ENCODE assay signal across 8 cellular contexts in the genomic region with DNA sequence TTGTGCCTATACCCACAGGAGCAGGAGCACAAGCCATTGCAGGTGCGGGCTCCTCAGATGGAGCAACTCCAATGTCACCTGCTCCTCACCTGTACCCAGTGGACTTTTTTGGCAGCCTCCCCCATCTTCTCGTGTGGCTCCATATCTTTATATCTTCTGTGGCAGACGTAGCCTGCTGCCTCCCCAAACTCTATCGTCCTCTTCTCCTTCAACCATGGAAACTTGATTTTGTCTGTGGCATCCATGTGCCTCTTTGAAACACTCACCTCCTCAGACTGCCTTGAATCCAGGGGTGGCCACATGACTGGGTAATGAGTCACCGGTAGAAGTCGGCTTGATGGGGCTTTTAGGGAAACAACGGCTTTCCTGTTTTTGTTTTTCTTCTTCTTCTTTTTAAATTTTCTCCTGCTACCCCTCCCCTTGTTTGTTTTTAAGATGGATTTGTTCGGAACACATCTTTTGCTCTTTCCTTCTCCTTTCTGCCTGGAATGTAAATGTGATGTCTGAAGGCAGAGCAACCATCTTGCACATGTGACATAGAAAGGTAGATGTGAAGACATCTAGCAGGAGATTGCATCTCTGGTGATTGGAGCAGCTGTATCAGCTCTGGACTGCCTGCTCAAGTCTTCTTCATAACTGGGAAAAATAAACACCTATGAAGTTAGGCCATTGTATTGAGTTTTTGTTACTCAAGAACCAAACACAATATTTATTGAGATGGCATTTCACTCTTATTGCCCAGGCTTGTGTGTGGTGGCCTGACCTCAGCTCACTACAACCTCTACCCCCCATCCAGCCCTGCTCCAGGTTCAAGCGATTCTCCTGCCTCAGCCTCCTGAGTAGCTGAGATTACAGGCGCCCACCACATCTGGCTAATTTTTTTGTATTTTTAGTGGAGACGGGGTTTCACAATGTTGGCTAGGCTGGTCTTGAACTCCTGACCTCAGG.
DNase-seq lines count a peak whose midpoint lies in the region; ATAC-seq, FAIRE-seq and TF ChIP-seq lines count a peak whose summit lies in the region.

No MANE protein-coding gene starts in this region.

- H3K4me3 Mint-ChIP-seq in activated CD4-positive, alpha-beta T cell treated with anti-CD3 and anti-CD28 coated beads for 36 hours: peak overlapping the region; percentile 38
- no peak overlapping the region for H3K4me3 Mint-ChIP-seq in endothelial cell (ENCODE audit: unreplicated experiment)

- peaks cover 13 to 78% (median 40%) of the 10 kb centered on the region in 6 donors for H3K4me1 ChIP-seq in spleen

- peak; percentile 81 for DNase-seq in HTR-8/SVneo (ENCODE audit: insufficient read length, low spot score)
- peak; percentile 79 for DNase-seq in activated CD4-positive, alpha-beta T cell treated with anti-CD3 and anti-CD28 coated beads for 36 hours
- no peak for DNase-seq in endothelial cell (ENCODE audit: low spot score)
- DNase-seq in spleen: peak; percentile 82
- no peak for DNase-seq in GOT3 (lab: John Stamatoyannopoulos, UW)
- no peak for DNase-seq in NCI-H1436 (lab: John Stamatoyannopoulos, UW)
- DNase-seq in SKM-1 treated with dmso at 0.1 percent for 144 hours (lab: John Stamatoyannopoulos, UW; ENCODE audit: unreplicated experiment): no peak

- peak; percentile 40 for ATAC-seq in activated CD4-positive, alpha-beta T cell treated with anti-CD3 and anti-CD28 coated beads for 36 hours
- no peak for ATAC-seq in HG03469 (IDR thresholded peaks at IDR 0.05; ENCODE audit: unreplicated experiment)

- CTCF ChIA-PET in activated CD4-positive, alpha-beta T cell treated with anti-CD3 and anti-CD28 coated beads for 36 hours (lab: Charles Lee): interaction anchor here (0.8 to 1.5 kb wide), 3 partner anchors 13 to 79 kb away, joined by 3 to 7 read pairs (median 4); no protein-coding TSS in a partner anchor

- H3K4me3 ChIP-seq in spleen: peak overlapping the region in 1 of 8 donors; percentile 6

- WGBS in spleen, 5 donors: 60 to 66% (median 61%) methylated on average over 11 of the region's 11 CpGs

- peaks cover 4% of the 10 kb centered on the region for H3K9me3 Mint-ChIP-seq in activated CD4-positive, alpha-beta T cell treated with anti-CD3 and anti-CD28 coated beads for 36 hours (ENCODE audit: low read depth)
- no peaks in the 10 kb centered on the region for H3K9me3 Mint-ChIP-seq in endothelial cell (ENCODE audit: unreplicated experiment)

- H3K27ac Mint-ChIP-seq in activated CD4-positive, alpha-beta T cell treated with anti-CD3 and anti-CD28 coated beads for 36 hours: peak overlapping the region; percentile 96
- H3K27ac Mint-ChIP-seq in endothelial cell (ENCODE audit: unreplicated experiment): peak overlapping the region; percentile 38

- intact Hi-C loops in activated CD4-positive, alpha-beta T cell treated with anti-CD3 and anti-CD28 coated beads for 36 hours (cut with DNase I, micrococcal nuclease): loop anchor here (1.0 to 5.0 kb wide), 7 partner anchors 70 to 388 kb away; a partner anchor contains a TSS
- intact Hi-C loops in spleen (cut with DNase I; ENCODE audit: low total_unique reads): no loop called here

- TF ChIP-seq POLR2A in spleen (IDR thresholded peaks at IDR 0.05): no peak

- H3K36me3 ChIP-seq in spleen: no peaks in the 10 kb centered on the region

- no peaks in the 10 kb centered on the region for H3K27me3 Mint-ChIP-seq in activated CD4-positive, alpha-beta T cell treated with anti-CD3 and anti-CD28 coated beads for 36 hours
- peaks cover 4% of the 10 kb centered on the region for H3K27me3 Mint-ChIP-seq in endothelial cell (ENCODE audit: unreplicated experiment)

- H3K9me3 ChIP-seq in spleen: no peaks in the 10 kb centered on the region

- POLR2A ChIA-PET in activated CD4-positive, alpha-beta T cell treated with anti-CD3 and anti-CD28 coated beads for 36 hours (lab: Charles Lee): interaction anchor here (0.8 to 2.1 kb wide), 5 partner anchors 25 to 80 kb away, joined by 4 to 20 read pairs (median 4); a partner anchor contains a TSS

- TF ChIP-seq CTCF in endothelial cell (IDR thresholded peaks at IDR 0.05; ENCODE audit: unreplicated experiment) (no peak), spleen (IDR thresholded peaks at IDR 0.05 in 8 of 11, conservative IDR thresholded peaks at IDR 0.05 in 3 of 11) (no peak)

- H3K27me3 ChIP-seq in spleen (replicated peaks in 1 of 7): no peaks in the 10 kb centered on the region

- H3K36me3 Mint-ChIP-seq in activated CD4-positive, alpha-beta T cell treated with anti-CD3 and anti-CD28 coated beads for 36 hours (ENCODE audit: low read depth): peaks cover 19% of the 10 kb centered on the region
- H3K36me3 Mint-ChIP-seq in endothelial cell (ENCODE audit: low read depth, unreplicated experiment): no peaks in the 10 kb centered on the region

- FAIRE-seq in HTR-8/SVneo (lab: Jason Lieb, UNC): peak; percentile 65

- H3K27ac ChIP-seq in spleen: peak overlapping the region in 7 of 8 donors; percentile 61 to 81 (median 68)

- peaks cover 91% of the 10 kb centered on the region for H3K4me1 Mint-ChIP-seq in activated CD4-positive, alpha-beta T cell treated with anti-CD3 and anti-CD28 coated beads for 36 hours
- peaks cover 13% of the 10 kb centered on the region for H3K4me1 Mint-ChIP-seq in endothelial cell (ENCODE audit: unreplicated experiment)

Comparison
In these comparisons a context has a peak if more than half of its experiments do, and no peak if none do; other contexts are left out.
1. DNase-seq: peak in HTR-8/SVneo (single experiment), activated CD4-positive, alpha-beta T cell treated with anti-CD3 and anti-CD28 coated beads for 36 hours (single experiment) and spleen (single experiment); none in endothelial cell (single experiment), GOT3 (single experiment), NCI-H1436 (single experiment) and SKM-1 treated with dmso at 0.1 percent for 144 hours (single experiment).